Comparison of ENCODE assay signal across 8 cellular contexts in genomic region chr16:3035972-3036725, GRCh38. TPM values are rescaled to one million over a fixed set of nuclear protein-coding genes. Genes with fewer than 3 reads are reported as not detected.
DNase-seq lines count a peak whose midpoint lies in the region; ATAC-seq and TF ChIP-seq lines count a peak whose summit lies in the region.
"Had no signal": no experiment of that assay in that cellular context is flagged by ENCODE, and none has a peak within 500 bp of the region (broad histone marks: within the 10 kb centered on the region; RNA-seq: fewer than 3 reads in every experiment).

No MANE protein-coding gene starts in this region.

- H3K9me3 ChIP-seq in ES-I3 (ENCODE audit: control insufficient read depth, insufficient read depth, low read length): no peaks in the 10 kb centered on the region
- H3K9me3 ChIP-seq in breast epithelium: no peaks in the 10 kb centered on the region
- H3K9me3 ChIP-seq in naive thymus-derived CD4-positive, alpha-beta T cell (ENCODE audit: control insufficient read depth in 2 of 3, low read length in 3 of 3): no peaks in the 10 kb centered on the region
- no peaks in the 10 kb centered on the region for H3K9me3 ChIP-seq in mesenchymal stem cell (ENCODE audit: control insufficient read depth, low read length)

- no peak overlapping the region for H4K91ac ChIP-seq in mesenchymal stem cell (ENCODE audit: low read length)

- H3K9me3 Mint-ChIP-seq in naive thymus-derived CD4-positive, alpha-beta T cell: no peaks in the 10 kb centered on the region

- peak overlapping the region in 6 of 10 donors; percentile 32 to 60 (median 44) for H3K4me3 Mint-ChIP-seq in naive thymus-derived CD4-positive, alpha-beta T cell

- H2AK5ac ChIP-seq in mesenchymal stem cell (ENCODE audit: low read length, severe bottlenecking): no peak overlapping the region

- H3K36me3 Mint-ChIP-seq in naive thymus-derived CD4-positive, alpha-beta T cell: no peaks in the 10 kb centered on the region

- no peak overlapping the region for H2BK5ac ChIP-seq in mesenchymal stem cell (ENCODE audit: low read depth, low read length, poor library complexity, severe bottlenecking)

- 6% methylated on average over 31 of the region's 40 CpGs for WGBS in mesenchymal stem cell

- no peak for TF ChIP-seq POLR2A in breast epithelium (IDR thresholded peaks at IDR 0.05)

- POLR2A ChIA-PET in naive thymus-derived CD4-positive, alpha-beta T cell (lab: Charles Lee): interaction anchor here (1.6 kb wide), 2 partner anchors 12 to 32 kb away, joined by 5 to 7 read pairs; no protein-coding TSS in a partner anchor

- no peak for ATAC-seq in naive thymus-derived CD4-positive, alpha-beta T cell
- ATAC-seq in GM19328 (IDR thresholded peaks at IDR 0.05; ENCODE audit: unreplicated experiment): no peak
- ATAC-seq: Panc1 had no signal

- H3K4me2 ChIP-seq in mesenchymal stem cell (ENCODE audit: low read length, poor library complexity, severe bottlenecking): no peak overlapping the region

- no peaks in the 10 kb centered on the region for H3K79me1 ChIP-seq in mesenchymal stem cell (replicated peaks; ENCODE audit: low read length, poor library complexity, severe bottlenecking)

- H3K18ac ChIP-seq in mesenchymal stem cell (ENCODE audit: low read depth in 1 of 2, low read length in 2 of 2): no peak overlapping the region

- H3K9ac ChIP-seq in ES-I3 (ENCODE audit: low read depth, low read length): peak overlapping the region; percentile 35
- no peak overlapping the region for H3K9ac ChIP-seq in mesenchymal stem cell (ENCODE audit: low read length)

- H4K8ac ChIP-seq in mesenchymal stem cell (ENCODE audit: low read length): no peak overlapping the region

- H3K14ac ChIP-seq in mesenchymal stem cell (ENCODE audit: low read length in 2 of 2): no peak overlapping the region

- H3K27me3 ChIP-seq in breast epithelium (peaks cover 0 to 40% of the 10 kb centered on the region in 2 donors), mesenchymal stem cell (ENCODE audit: control insufficient read depth in 1 of 2, insufficient read depth in 1 of 2, low read length in 2 of 2) (peaks cover 71 to 81% of the 10 kb centered on the region in 2 experiments)
- peaks cover 18 to 36% of the 10 kb centered on the region in 2 donors for H3K27me3 ChIP-seq in naive thymus-derived CD4-positive, alpha-beta T cell (ENCODE audit: control insufficient read depth in 2 of 2, insufficient read depth in 2 of 2, low read length in 2 of 2)

- no peak overlapping the region for H3K4ac ChIP-seq in mesenchymal stem cell (ENCODE audit: low read depth in 1 of 2, low read length in 2 of 2)

- CTCF ChIA-PET in naive thymus-derived CD4-positive, alpha-beta T cell (lab: Charles Lee): interaction anchor here (0.6 to 1.8 kb wide), 3 partner anchors 22 to 60 kb away, joined by 3 to 6 read pairs (median 4); no protein-coding TSS in a partner anchor

- H3K36me3 ChIP-seq in ES-I3 (ENCODE audit: insufficient read depth, low read length): no peaks in the 10 kb centered on the region
- no peaks in the 10 kb centered on the region for H3K36me3 ChIP-seq in breast epithelium
- H3K36me3 ChIP-seq in naive thymus-derived CD4-positive, alpha-beta T cell (ENCODE audit: control insufficient read depth in 2 of 3, insufficient read depth in 3 of 3, low read length in 3 of 3): no peaks in the 10 kb centered on the region
- H3K36me3 ChIP-seq in mesenchymal stem cell (ENCODE audit: control insufficient read depth in 1 of 2, insufficient read depth in 2 of 2, low read depth in 1 of 2, low read length in 2 of 2): no peaks in the 10 kb centered on the region

- H3K27ac ChIP-seq in breast epithelium (peak overlapping the region; percentile 76 to 91), mesenchymal stem cell (ENCODE audit: low read length, poor library complexity, severe bottlenecking) (no peak overlapping the region)
- no peak overlapping the region for H3K27ac ChIP-seq in naive thymus-derived CD4-positive, alpha-beta T cell (ENCODE audit: low read depth, low read length)

- intact Hi-C loops in breast epithelium (cut with DNase I; ENCODE audit: low total_unique reads): no loop called here
- intact Hi-C loops in naive thymus-derived CD4-positive, alpha-beta T cell (cut with micrococcal nuclease): no loop called here

- TF ChIP-seq CTCF in breast epithelium (IDR thresholded peaks at IDR 0.05): no peak

- peaks cover 64 to 82% (median 65%) of the 10 kb centered on the region in 5 donors for H3K27me3 Mint-ChIP-seq in naive thymus-derived CD4-positive, alpha-beta T cell

- no peak overlapping the region for H3K23ac ChIP-seq in mesenchymal stem cell (ENCODE audit: low read length in 2 of 2)

- H3K4me1 Mint-ChIP-seq in naive thymus-derived CD4-positive, alpha-beta T cell: peaks cover 0 to 21% (median 9%) of the 10 kb centered on the region in 7 donors

- peak overlapping the region in 2 of 3 donors; percentile 64 to 66 for H3K4me3 ChIP-seq in breast epithelium
- H3K4me3 ChIP-seq in naive thymus-derived CD4-positive, alpha-beta T cell (ENCODE audit: low read length): no peak overlapping the region
- H3K4me3 ChIP-seq in mesenchymal stem cell (ENCODE audit: insufficient read depth in 1 of 2, low read depth in 1 of 2, low read length in 2 of 2): no peak overlapping the region

- H2BK15ac ChIP-seq in mesenchymal stem cell (ENCODE audit: low read depth, poor library complexity, severe bottlenecking): no peak overlapping the region

- H3K4me1 ChIP-seq in ES-I3 (ENCODE audit: insufficient read depth, low read length) (peaks cover 4% of the 10 kb centered on the region; the same call in 1 of the 2 replicates), breast epithelium (peaks cover 0 to 4% of the 10 kb centered on the region in 2 donors), mesenchymal stem cell (ENCODE audit: control insufficient read depth, insufficient read depth, low read depth, low read length) (peaks cover 4% of the 10 kb centered on the region)
- H3K4me1 ChIP-seq in naive thymus-derived CD4-positive, alpha-beta T cell (ENCODE audit: control insufficient read depth in 2 of 2, insufficient read depth in 2 of 2, low read length in 2 of 2): peaks cover 0 to 6% of the 10 kb centered on the region in 2 donors

- no peak for DNase-seq in breast epithelium (ENCODE audit: low spot score in 2 of 2)
- no peak for DNase-seq in naive thymus-derived CD4-positive, alpha-beta T cell
- no peak for DNase-seq in mesenchymal stem cell
- DNase-seq in cortex of kidney (lab: John Stamatoyannopoulos, UW): no peak
- DNase-seq: foreskin melanocyte had no signal

- H3K27ac Mint-ChIP-seq in naive thymus-derived CD4-positive, alpha-beta T cell: peak overlapping the region in 1 of 9 donors; percentile 29

- no peak overlapping the region for H2BK120ac ChIP-seq in mesenchymal stem cell (ENCODE audit: low read depth, low read length)

- H2BK12ac ChIP-seq in mesenchymal stem cell (ENCODE audit: low read length in 2 of 2): no peak overlapping the region

- no peak overlapping the region for H2AFZ ChIP-seq in mesenchymal stem cell (ENCODE audit: low read depth, low read length)

RNA-seq across cellular contexts. Expression of gene BICDL2, which starts 0.6 kb away (rescaled TPM):
- total RNA-seq in breast epithelium: 10 to 100 TPM in 2 of 3 donors, not detected in 1; 31.5 to 50.1 TPM
- total RNA-seq in naive thymus-derived CD4-positive, alpha-beta T cell: 1 to 10 TPM in 1 of 5 experiments, not detected in 4; 1.0 TPM
- polyA plus RNA-seq in naive thymus-derived CD4-positive, alpha-beta T cell: not detected
- not detected for polyA plus RNA-seq in mesenchymal stem cell (2013, experiment 1 of 2)
- not detected for polyA plus RNA-seq in mesenchymal stem cell (2013, experiment 2 of 2)

RNA-seq across cellular contexts. Expression of gene MMP25, which starts 10.2 kb away (rescaled TPM):
- total RNA-seq in breast epithelium: 1 to 10 TPM in 1 of 3 donors, under 1 TPM in 2; 0.59 to 1.1 (median 0.98) TPM
- total RNA-seq in naive thymus-derived CD4-positive, alpha-beta T cell: 10 to 100 TPM in 2 of 5 experiments, 1 to 10 TPM in 1, under 1 TPM in 2; 0.73 to 64.4 (median 3.7) TPM
- under 1 TPM; 0.64 to 0.93 TPM for polyA plus RNA-seq in naive thymus-derived CD4-positive, alpha-beta T cell
- polyA plus RNA-seq in mesenchymal stem cell (2013, experiment 1 of 2): 0.01 TPM
- polyA plus RNA-seq in mesenchymal stem cell (2013, experiment 2 of 2): 0.01 TPM

RNA-seq across cellular contexts. Expression of gene THOC6, which starts 12.3 kb away (rescaled TPM):
- total RNA-seq in breast epithelium: 10 to 100 TPM; 15.5 to 26.1 (median 18.4) TPM
- 10 to 100 TPM; 25.3 to 55.5 (median 26.0) TPM for total RNA-seq in naive thymus-derived CD4-positive, alpha-beta T cell
- polyA plus RNA-seq in naive thymus-derived CD4-positive, alpha-beta T cell: 10 to 100 TPM; 46.3 to 60.6 TPM
- polyA plus RNA-seq in mesenchymal stem cell (2013, experiment 1 of 2): 11.3 TPM
- polyA plus RNA-seq in mesenchymal stem cell (2013, experiment 2 of 2): 11.1 TPM

RNA-seq across cellular contexts. Expression of gene HCFC1R1, which starts 12.4 kb away (rescaled TPM):
- 10 to 100 TPM in 2 of 3 donors, 1 to 10 TPM in 1; 8.8 to 26.5 (median 17.3) TPM for total RNA-seq in breast epithelium
- 10 to 100 TPM; 11.5 to 29.6 (median 14.9) TPM for total RNA-seq in naive thymus-derived CD4-positive, alpha-beta T cell
- polyA plus RNA-seq in naive thymus-derived CD4-positive, alpha-beta T cell: 10 to 100 TPM; 12.0 to 24.6 TPM
- 159 TPM for polyA plus RNA-seq in mesenchymal stem cell (2013, experiment 1 of 2)
- polyA plus RNA-seq in mesenchymal stem cell (2013, experiment 2 of 2): 165 TPM

RNA-seq across cellular contexts. Expression of gene TNFRSF12A, which starts 16.0 kb away (rescaled TPM):
- total RNA-seq in breast epithelium: 10 to 100 TPM in 2 of 3 donors, 1 to 10 TPM in 1; 6.9 to 74.1 (median 36.7) TPM
- 1 to 10 TPM in 3 of 5 experiments, under 1 TPM in 2; 0.57 to 5.9 (median 1.1) TPM for total RNA-seq in naive thymus-derived CD4-positive, alpha-beta T cell
- polyA plus RNA-seq in naive thymus-derived CD4-positive, alpha-beta T cell: not detected
- 95.1 TPM for polyA plus RNA-seq in mesenchymal stem cell (2013, experiment 1 of 2)
- polyA plus RNA-seq in mesenchymal stem cell (2013, experiment 2 of 2): 95.0 TPM

Comparison
In these comparisons a context has a peak if more than half of its experiments do, and no peak if none do; other contexts are left out.
1. H3K27ac ChIP-seq: peak in breast epithelium (2 of 2); none in naive thymus-derived CD4-positive, alpha-beta T cell (single experiment) and mesenchymal stem cell (single experiment).
2. H3K4me3 ChIP-seq: peak in breast epithelium (2 of 3); none in naive thymus-derived CD4-positive, alpha-beta T cell (single experiment) and mesenchymal stem cell (0 of 2).